Comparison of ENCODE assay signal across 8 cellular contexts in genomic region chr3:139533781-139534443, GRCh38. TPM values are rescaled to one million over a fixed set of nuclear protein-coding genes. Genes with fewer than 3 reads are reported as not detected.
A peak's percentile ranks its signal among the peaks of the same experiment; 100 is the strongest.
DNase-seq lines count a peak whose midpoint lies in the region; ATAC-seq and TF ChIP-seq lines count a peak whose summit lies in the region.

No MANE protein-coding gene starts in this region.

- intact Hi-C loops in natural killer cell (cut with micrococcal nuclease) = no loop called here

- no peak overlapping the region for H3K27ac Mint-ChIP-seq in natural killer cell

- no peak overlapping the region for H3K4me3 Mint-ChIP-seq in natural killer cell

- H3K27me3 Mint-ChIP-seq in natural killer cell (ENCODE audit: low read depth in 2 of 2) = peaks cover 16 to 23% of the 10 kb centered on the region in 2 donors

- H3K4me3 ChIP-seq in choroid plexus epithelial cell (ENCODE audit: low read depth, low read length) = no peak overlapping the region

- no peaks in the 10 kb centered on the region for H3K4me1 Mint-ChIP-seq in natural killer cell

- DNase-seq in NCI-H2081 (lab: John Stamatoyannopoulos, UW) (peak; percentile 92 to 95), choroid plexus epithelial cell (ENCODE audit: low read depth) (peak; percentile 84), myocyte (ENCODE audit: low read depth) (peak; percentile 37), T1000 (lab: John Stamatoyannopoulos, UW) (no peak), natural killer cell (no peak), GM10266 (ENCODE audit: extremely low spot score) (no peak)
- no peak for DNase-seq in effector CD4-positive, alpha-beta T cell

- TF ChIP-seq CTCF in choroid plexus epithelial cell (conservative IDR thresholded peaks at IDR 0.05; ENCODE audit: low read depth, low read length) = no peak
- no peak for TF ChIP-seq CTCF in natural killer cell (IDR thresholded peaks at IDR 0.05)
- TF ChIP-seq CTCF in GM10266 (IDR thresholded peaks at IDR 0.05; ENCODE audit: control insufficient read depth, insufficient read depth, low read depth, missing control alignments) = no peak

- no peaks in the 10 kb centered on the region for H3K36me3 Mint-ChIP-seq in natural killer cell

- H3K9me3 Mint-ChIP-seq in natural killer cell = no peaks in the 10 kb centered on the region

- peak; percentile 49 for ATAC-seq in GM21515 (IDR thresholded peaks at IDR 0.05; ENCODE audit: unreplicated experiment)
- no peak for ATAC-seq in natural killer cell

RNA-seq across cellular contexts. Expression of gene RBP1, which starts 5.6 kb away (rescaled TPM):
- 8.9 and 9.6 TPM in 2 replicates for total RNA-seq in myocyte
- polyA plus RNA-seq in myocyte (2012) = 84.1 TPM
- total RNA-seq in natural killer cell = not detected

RNA-seq across cellular contexts. Expression of gene RBP2, which starts 57.6 kb away (rescaled TPM):
- 0.78 and 0.94 TPM in 2 replicates for total RNA-seq in myocyte
- polyA plus RNA-seq in myocyte (2012) = not detected
- total RNA-seq in natural killer cell = not detected

Comparison
In these comparisons a context has a peak if more than half of its experiments do, and no peak if none do; other contexts are left out.
1. DNase-seq: peak in NCI-H2081 (2 of 2), choroid plexus epithelial cell (single experiment) and myocyte (single experiment); none in effector CD4-positive, alpha-beta T cell (single experiment), T1000 (single experiment), natural killer cell (single experiment) and GM10266 (single experiment).